ENCODE assay signal across 4 cellular contexts in the genomic region with DNA sequence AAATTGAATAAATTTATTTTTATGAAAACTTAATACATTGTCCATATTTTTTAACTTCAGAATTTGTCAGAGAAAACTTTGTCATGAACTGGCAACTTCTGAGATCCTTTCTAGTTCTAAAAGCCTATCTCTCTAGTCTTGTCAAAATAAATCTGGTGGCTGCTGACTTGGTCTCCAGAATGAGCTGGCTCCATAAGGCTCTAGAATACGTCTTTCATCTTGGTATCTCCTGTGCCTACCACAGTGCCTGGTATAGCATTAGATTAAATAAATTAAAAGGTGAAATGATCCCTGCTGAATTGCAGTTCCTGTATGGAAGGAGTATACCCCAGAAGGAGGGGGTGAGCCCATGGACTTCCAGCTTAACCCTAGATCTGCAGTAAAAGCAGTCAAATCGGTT.
"Had no signal": no experiment of that assay in that cellular context is flagged by ENCODE, and none has a peak within 500 bp of the region (broad histone marks: within the 10 kb centered on the region; RNA-seq: fewer than 3 reads in every experiment).

No MANE protein-coding gene starts in this region.

- H3K36me3 ChIP-seq: HAP-1 had no signal

- H3K4me3 ChIP-seq: GM23248, GM23338, HAP-1 had no signal

- H3K9me3 ChIP-seq: HAP-1 had no signal

- H3K27ac ChIP-seq: GM23248 had no signal

- ATAC-seq: GM23338, HCT116 had no signal
